8 cellular contexts compared by ENCODE assay signal in the genomic region with DNA sequence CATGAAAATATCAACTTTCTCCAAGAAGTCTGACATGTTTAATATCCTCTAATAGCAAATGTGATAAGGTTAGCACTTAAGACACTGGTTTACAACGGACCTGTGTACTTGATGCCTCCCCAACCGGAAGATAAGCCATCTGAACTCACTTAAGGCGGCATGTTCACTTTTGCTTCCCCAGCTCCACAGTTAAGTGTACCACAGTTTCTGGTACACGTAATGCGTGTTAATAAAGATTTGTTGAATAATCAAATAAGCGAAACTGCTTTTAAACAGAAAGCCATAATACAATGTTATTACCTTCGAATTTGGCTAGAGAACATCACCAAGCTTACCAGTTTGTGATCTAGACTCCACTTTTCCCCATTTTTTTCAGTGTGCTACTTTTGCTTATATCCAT. TPM values are rescaled to one million over a fixed set of nuclear protein-coding genes. Genes with fewer than 3 reads are reported as not detected.
DNase-seq lines count a peak whose midpoint lies in the region; ATAC-seq and TF ChIP-seq lines count a peak whose summit lies in the region.

No MANE protein-coding gene starts in this region.

- 54% methylated on average over 7 of the region's 7 CpGs for WGBS in SK-N-SH (ENCODE audit: low lambda C conversion rate)

- H3F3A ChIP-seq in SK-N-SH (replicated peaks; ENCODE audit: insufficient read depth): peaks cover 7% of the 10 kb centered on the region

- H3K4me2 ChIP-seq in SK-N-SH: peak overlapping the region; percentile 84

- CTCF ChIA-PET in SK-N-SH (lab: Yijun Ruan, JAX) (interaction anchor here (1.7 kb wide), 1 partner anchor 10 kb away, joined by 5 read pairs; no protein-coding TSS in a partner anchor), T-cell (lab: Charles Lee) (no interaction called here)

- H3K27ac Mint-ChIP-seq in T-cell: peak overlapping the region; percentile 97 to 98
- H3K27ac Mint-ChIP-seq in stimulated activated naive CD8-positive, alpha-beta T cell treated with anti-CD3 and anti-CD28 coated beads, Interleukin-15, amount 100 ng/mL, for 72 hours: peak overlapping the region; percentile 99

- H3K27ac ChIP-seq in SK-N-SH (ENCODE audit: low read depth in 2 of 2, low read length in 1 of 2): peak overlapping the region in 1 of 2 experiments; percentile 94; a peak in 1 of 4 replicates

- peak overlapping the region; percentile 87; the same call in 1 of the 2 replicates for H2AFZ ChIP-seq in SK-N-SH (ENCODE audit: low read depth)

- no peaks in the 10 kb centered on the region for H3K36me3 Mint-ChIP-seq in T-cell

- POLR2A ChIA-PET in SK-N-SH (lab: Yijun Ruan, JAX): no interaction called here
- POLR2A ChIA-PET in T-cell (lab: Charles Lee): no interaction called here

- TF ChIP-seq EP300 in SK-N-SH (IDR thresholded peaks at IDR 0.05; ENCODE audit: borderline replicate concordance in 1 of 2, low read depth in 1 of 2, low read length in 1 of 2): no peak

- H3K4me3 Mint-ChIP-seq in T-cell: peak overlapping the region; percentile 86 to 96 (median 94)
- peak overlapping the region; percentile 72 to 85 for H3K4me3 Mint-ChIP-seq in stimulated activated naive CD8-positive, alpha-beta T cell treated with anti-CD3 and anti-CD28 coated beads, Interleukin-15, amount 100 ng/mL, for 72 hours

- no peaks in the 10 kb centered on the region for H3K9me2 ChIP-seq in SK-N-SH

- no peak for TF ChIP-seq RAD21 in SK-N-SH (IDR thresholded peaks at IDR 0.05; ENCODE audit: low read length)

- DNase-seq in SK-N-SH (no peak), T-cell (no peak), germinal center (ENCODE audit: low spot score) (peak; percentile 25), omental fat pad (ENCODE audit: low spot score) (no peak)
- DNase-seq in stimulated activated naive CD8-positive, alpha-beta T cell treated with anti-CD3 and anti-CD28 coated beads, Interleukin-15, amount 100 ng/mL, for 72 hours: no peak

- H3K36me3 ChIP-seq in SK-N-SH (replicated peaks in 1 of 2; ENCODE audit: control insufficient read depth in 1 of 2, insufficient read depth in 2 of 2, low read length in 1 of 2): no peaks in the 10 kb centered on the region

- peak overlapping the region; percentile 77 to 88 for H3K4me3 ChIP-seq in SK-N-SH (ENCODE audit: low read depth in 2 of 2, low read length in 1 of 2)

- H4K20me1 ChIP-seq in SK-N-SH (ENCODE audit: insufficient read depth): peaks cover 23% of the 10 kb centered on the region

- ATAC-seq in SK-N-SH treated with all-trans-retinoic acid at 6 μM for 48 hours (no peak), T-cell (replicated peaks in 1 of 4) (no peak), omental fat pad (ENCODE audit: low FRiP score) (no peak), HG03097 (IDR thresholded peaks at IDR 0.05; ENCODE audit: low FRiP score, unreplicated experiment) (no peak), GM19463 (IDR thresholded peaks at IDR 0.05; ENCODE audit: unreplicated experiment) (no peak)
- ATAC-seq in stimulated activated naive CD8-positive, alpha-beta T cell treated with anti-CD3 and anti-CD28 coated beads, Interleukin-15, amount 100 ng/mL, for 72 hours: no peak

- H3K27me3 ChIP-seq in SK-N-SH (ENCODE audit: insufficient read depth): no peaks in the 10 kb centered on the region

- no peaks in the 10 kb centered on the region for H3K9me3 Mint-ChIP-seq in T-cell
- no peaks in the 10 kb centered on the region for H3K9me3 Mint-ChIP-seq in stimulated activated naive CD8-positive, alpha-beta T cell treated with anti-CD3 and anti-CD28 coated beads, Interleukin-15, amount 100 ng/mL, for 72 hours

- no peaks in the 10 kb centered on the region for H3K27me3 Mint-ChIP-seq in T-cell
- H3K27me3 Mint-ChIP-seq in stimulated activated naive CD8-positive, alpha-beta T cell treated with anti-CD3 and anti-CD28 coated beads, Interleukin-15, amount 100 ng/mL, for 72 hours: no peaks in the 10 kb centered on the region

- H3K79me2 ChIP-seq in SK-N-SH (ENCODE audit: insufficient read depth): peaks cover 38% of the 10 kb centered on the region

- peaks cover 35 to 42% (median 37%) of the 10 kb centered on the region in 3 donors for H3K4me1 Mint-ChIP-seq in T-cell
- peaks cover 35% of the 10 kb centered on the region for H3K4me1 Mint-ChIP-seq in stimulated activated naive CD8-positive, alpha-beta T cell treated with anti-CD3 and anti-CD28 coated beads, Interleukin-15, amount 100 ng/mL, for 72 hours

- peak overlapping the region; percentile 97; the same call in 1 of the 2 replicates for H3K9ac ChIP-seq in SK-N-SH

- H3K9me3 ChIP-seq in SK-N-SH: no peaks in the 10 kb centered on the region

- peaks cover 0 to 6% of the 10 kb centered on the region in 2 experiments; a peak in 2 of 4 replicates for H3K4me1 ChIP-seq in SK-N-SH (ENCODE audit: control insufficient read depth in 1 of 2, insufficient read depth in 2 of 2, low read depth in 1 of 2, low read length in 1 of 2)

- no peak for TF ChIP-seq CTCF in SK-N-SH (IDR thresholded peaks at IDR 0.05)
- no peak for TF ChIP-seq CTCF in omental fat pad (IDR thresholded peaks at IDR 0.05)

TF ChIP-seq in SK-N-SH, 30 proteins besides CTCF, POLR2A, EP300 and RAD21 (continues in another document):
- TF ChIP-seq, protein P1, sequence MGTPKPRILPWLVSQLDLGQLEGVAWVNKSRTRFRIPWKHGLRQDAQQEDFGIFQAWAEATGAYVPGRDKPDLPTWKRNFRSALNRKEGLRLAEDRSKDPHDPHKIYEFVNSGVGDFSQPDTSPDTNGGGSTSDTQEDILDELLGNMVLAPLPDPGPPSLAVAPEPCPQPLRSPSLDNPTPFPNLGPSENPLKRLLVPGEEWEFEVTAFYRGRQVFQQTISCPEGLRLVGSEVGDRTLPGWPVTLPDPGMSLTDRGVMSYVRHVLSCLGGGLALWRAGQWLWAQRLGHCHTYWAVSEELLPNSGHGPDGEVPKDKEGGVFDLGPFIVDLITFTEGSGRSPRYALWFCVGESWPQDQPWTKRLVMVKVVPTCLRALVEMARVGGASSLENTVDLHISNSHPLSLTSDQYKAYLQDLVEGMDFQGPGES (IDR thresholded peaks at IDR 0.05; ENCODE audit: low read depth, low read length): no peak
- no peak for TF ChIP-seq GABPA (IDR thresholded peaks at IDR 0.05; ENCODE audit: low read depth)
- no peak for TF ChIP-seq RCOR1 (IDR thresholded peaks at IDR 0.05; ENCODE audit: low read length)
- no peak for TF ChIP-seq YY1 (IDR thresholded peaks at IDR 0.05; ENCODE audit: low read depth)
- no peak for TF ChIP-seq MEF2A (IDR thresholded peaks at IDR 0.05; ENCODE audit: borderline replicate concordance, low read depth)
- TF ChIP-seq POLR2AphosphoS5 (IDR thresholded peaks at IDR 0.05; ENCODE audit: low read depth, low read length): no peak
- TF ChIP-seq EZH2phosphoT487 (IDR thresholded peaks at IDR 0.05; ENCODE audit: borderline replicate concordance, low read depth): no peak
- no peak for TF ChIP-seq ELF1 (IDR thresholded peaks at IDR 0.05)
- TF ChIP-seq GATA2 (CRISPR knock-in tag; IDR thresholded peaks at IDR 0.05): no peak
- TF ChIP-seq USF2 (IDR thresholded peaks at IDR 0.05; ENCODE audit: borderline replicate concordance, low read depth, low read length): no peak
- TF ChIP-seq FOXJ3 (CRISPR knock-in tag; IDR thresholded peaks at IDR 0.05): no peak

TF ChIP-seq in SK-N-SH treated with all-trans-retinoic acid at 6 μM for 48 hours, 23 proteins besides CTCF, POLR2A, EP300 and RAD21:
- no peak for TF ChIP-seq ZNF70 (CRISPR knock-in tag; IDR thresholded peaks at IDR 0.05)
- TF ChIP-seq BACH2 (CRISPR knock-in tag; IDR thresholded peaks at IDR 0.05; ENCODE audit: borderline replicate concordance): no peak
- no peak for TF ChIP-seq ZFP30 (CRISPR knock-in tag; IDR thresholded peaks at IDR 0.05)
- TF ChIP-seq GLIS3 (CRISPR knock-in tag; IDR thresholded peaks at IDR 0.05): no peak
- TF ChIP-seq CSDC2 (CRISPR knock-in tag; IDR thresholded peaks at IDR 0.05): no peak
- TF ChIP-seq RARB (CRISPR knock-in tag; IDR thresholded peaks at IDR 0.05): no peak

RNA-seq across cellular contexts. Expression of gene PAN3, which starts 1.4 kb away (rescaled TPM):
- 6.4 and 7.9 TPM in 2 replicates for polyA plus RNA-seq in SK-N-SH (2012; rRNA removed)
- polyA plus RNA-seq in SK-N-SH (2012; cell fraction: cytosol; rRNA removed): 6.7 and 7.1 TPM in 2 replicates
- 7.5 and 18.5 TPM in 2 replicates for polyA plus RNA-seq in SK-N-SH (2012; cell fraction: nucleus; rRNA removed)
- total RNA-seq in T-cell (10 to 100 TPM; 62.9 to 79.6 (median 69.3) TPM), omental fat pad (10 to 100 TPM; 28.5 to 59.0 (median 29.5) TPM)

RNA-seq across cellular contexts. Expression of gene FLT3, which starts 36.5 kb away (rescaled TPM):
- polyA plus RNA-seq in SK-N-SH (2012; rRNA removed): not detected in 2 replicates
- polyA plus RNA-seq in SK-N-SH (2012; cell fraction: cytosol; rRNA removed): not detected in 2 replicates
- not detected in 2 replicates for polyA plus RNA-seq in SK-N-SH (2012; cell fraction: nucleus; rRNA removed)
- under 1 TPM; 0.13 to 0.48 (median 0.26) TPM for total RNA-seq in T-cell
- total RNA-seq in omental fat pad: 1 to 10 TPM in 3 of 4 donors, under 1 TPM in 1; 0.37 to 6.5 (median 1.1) TPM
